ENCODE assay signal across 1 cellular context in genomic region chr2:173986805-173987204, GRCh38.
TF ChIP-seq lines count a peak whose summit lies in the region.

No MANE protein-coding gene starts in this region.

TF ChIP-seq in HepG2, 621 proteins besides CTCF, POLR2A, EP300 and RAD21 (continued from another document and continues in another):
- no peak for TF ChIP-seq ZNF574 (CRISPR knock-in tag; IDR thresholded peaks at IDR 0.05)
- TF ChIP-seq, protein P1, sequence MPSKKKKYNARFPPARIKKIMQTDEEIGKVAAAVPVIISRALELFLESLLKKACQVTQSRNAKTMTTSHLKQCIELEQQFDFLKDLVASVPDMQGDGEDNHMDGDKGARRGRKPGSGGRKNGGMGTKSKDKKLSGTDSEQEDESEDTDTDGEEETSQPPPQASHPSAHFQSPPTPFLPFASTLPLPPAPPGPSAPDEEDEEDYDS (CRISPR knock-in tag; IDR thresholded peaks at IDR 0.05), result no peak
- TF ChIP-seq ZNF652 (CRISPR knock-in tag; IDR thresholded peaks at IDR 0.05; ENCODE audit: borderline replicate concordance, low read depth), result peak; percentile 73
- 0 out of 2 replicates have a peak, but pooled peaks have one; percentile 38 for TF ChIP-seq SAP130 (CRISPR knock-in tag; IDR thresholded peaks at IDR 0.05; ENCODE audit: low read depth)
- TF ChIP-seq PHF21A (CRISPR knock-in tag; IDR thresholded peaks at IDR 0.05), result peak; percentile 43; the same call in 1 of the 2 replicates
- TF ChIP-seq POGZ (CRISPR knock-in tag; IDR thresholded peaks at IDR 0.05), result 0 out of 2 replicates have a peak, but pooled peaks have one; percentile 21
- TF ChIP-seq, protein P2, sequence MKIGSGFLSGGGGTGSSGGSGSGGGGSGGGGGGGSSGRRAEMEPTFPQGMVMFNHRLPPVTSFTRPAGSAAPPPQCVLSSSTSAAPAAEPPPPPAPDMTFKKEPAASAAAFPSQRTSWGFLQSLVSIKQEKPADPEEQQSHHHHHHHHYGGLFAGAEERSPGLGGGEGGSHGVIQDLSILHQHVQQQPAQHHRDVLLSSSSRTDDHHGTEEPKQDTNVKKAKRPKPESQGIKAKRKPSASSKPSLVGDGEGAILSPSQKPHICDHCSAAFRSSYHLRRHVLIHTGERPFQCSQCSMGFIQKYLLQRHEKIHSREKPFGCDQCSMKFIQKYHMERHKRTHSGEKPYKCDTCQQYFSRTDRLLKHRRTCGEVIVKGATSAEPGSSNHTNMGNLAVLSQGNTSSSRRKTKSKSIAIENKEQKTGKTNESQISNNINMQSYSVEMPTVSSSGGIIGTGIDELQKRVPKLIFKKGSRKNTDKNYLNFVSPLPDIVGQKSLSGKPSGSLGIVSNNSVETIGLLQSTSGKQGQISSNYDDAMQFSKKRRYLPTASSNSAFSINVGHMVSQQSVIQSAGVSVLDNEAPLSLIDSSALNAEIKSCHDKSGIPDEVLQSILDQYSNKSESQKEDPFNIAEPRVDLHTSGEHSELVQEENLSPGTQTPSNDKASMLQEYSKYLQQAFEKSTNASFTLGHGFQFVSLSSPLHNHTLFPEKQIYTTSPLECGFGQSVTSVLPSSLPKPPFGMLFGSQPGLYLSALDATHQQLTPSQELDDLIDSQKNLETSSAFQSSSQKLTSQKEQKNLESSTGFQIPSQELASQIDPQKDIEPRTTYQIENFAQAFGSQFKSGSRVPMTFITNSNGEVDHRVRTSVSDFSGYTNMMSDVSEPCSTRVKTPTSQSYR (CRISPR knock-in tag; IDR thresholded peaks at IDR 0.05; ENCODE audit: borderline replicate concordance), result no peak
- TF ChIP-seq ZBED4 (CRISPR knock-in tag; IDR thresholded peaks at IDR 0.05; ENCODE audit: borderline replicate concordance), result peak; percentile 50; the same call in 1 of the 2 replicates
- no peak for TF ChIP-seq MLLT10 (CRISPR knock-in tag; IDR thresholded peaks at IDR 0.05)
- TF ChIP-seq SOX6 (IDR thresholded peaks at IDR 0.05), result no peak
- TF ChIP-seq SOX6 (CRISPR knock-in tag; IDR thresholded peaks at IDR 0.05), result peak; percentile 61; the same call in 1 of the 2 replicates
- no peak for TF ChIP-seq MXD4 (CRISPR knock-in tag; IDR thresholded peaks at IDR 0.05)
- TF ChIP-seq FOXP1 (IDR thresholded peaks at IDR 0.05), result peak; percentile 44; the same call in 1 of the 2 replicates
- peak; percentile 78 for TF ChIP-seq FOXP1 (CRISPR knock-in tag; IDR thresholded peaks at IDR 0.05)
- no peak for TF ChIP-seq ZFYVE20 (CRISPR knock-in tag; IDR thresholded peaks at IDR 0.05; ENCODE audit: borderline replicate concordance, low read depth)
- TF ChIP-seq SOX13 (IDR thresholded peaks at IDR 0.05), result no peak
- TF ChIP-seq SOX13 (CRISPR knock-in tag; conservative IDR thresholded peaks at IDR 0.05 in 1 of 2, IDR thresholded peaks at IDR 0.05 in 1 of 2), result peak in 1 of 2 experiments; percentile 22; a peak in 1 of 4 replicates
- TF ChIP-seq RNF2 (conservative IDR thresholded peaks at IDR 0.05; ENCODE audit: low read depth), result no peak
- peak; percentile 59; the same call in 1 of the 2 replicates for TF ChIP-seq FOXK1 (CRISPR knock-in tag; IDR thresholded peaks at IDR 0.05; ENCODE audit: borderline replicate concordance, low read depth)
- TF ChIP-seq ZNF781 (CRISPR knock-in tag; IDR thresholded peaks at IDR 0.05; ENCODE audit: borderline replicate concordance, not compliant biosample characterization), result no peak
- peak; percentile 72 for TF ChIP-seq CEBPG (CRISPR knock-in tag; IDR thresholded peaks at IDR 0.05)
- peak; percentile 82 for TF ChIP-seq FOXA3 (CRISPR knock-in tag; IDR thresholded peaks at IDR 0.05)
- TF ChIP-seq ZNF556 (CRISPR knock-in tag; IDR thresholded peaks at IDR 0.05; ENCODE audit: borderline replicate concordance), result no peak
- TF ChIP-seq ZBTB25 (CRISPR knock-in tag; IDR thresholded peaks at IDR 0.05), result 0 out of 2 replicates have a peak, but pooled peaks have one; percentile 41
- TF ChIP-seq, protein P3, sequence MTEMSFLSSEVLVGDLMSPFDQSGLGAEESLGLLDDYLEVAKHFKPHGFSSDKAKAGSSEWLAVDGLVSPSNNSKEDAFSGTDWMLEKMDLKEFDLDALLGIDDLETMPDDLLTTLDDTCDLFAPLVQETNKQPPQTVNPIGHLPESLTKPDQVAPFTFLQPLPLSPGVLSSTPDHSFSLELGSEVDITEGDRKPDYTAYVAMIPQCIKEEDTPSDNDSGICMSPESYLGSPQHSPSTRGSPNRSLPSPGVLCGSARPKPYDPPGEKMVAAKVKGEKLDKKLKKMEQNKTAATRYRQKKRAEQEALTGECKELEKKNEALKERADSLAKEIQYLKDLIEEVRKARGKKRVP (CRISPR knock-in tag; IDR thresholded peaks at IDR 0.05), result peak in 1 of 2 experiments; percentile 47; a peak in 1 of 4 replicates
- no peak for TF ChIP-seq KDM5A (IDR thresholded peaks at IDR 0.05; ENCODE audit: borderline replicate concordance, low read length)
- TF ChIP-seq GTF3A (CRISPR knock-in tag; conservative IDR thresholded peaks at IDR 0.05), result no peak
- TF ChIP-seq ZNF17 (CRISPR knock-in tag; IDR thresholded peaks at IDR 0.05), result no peak
- TF ChIP-seq ZNF703 (CRISPR knock-in tag; IDR thresholded peaks at IDR 0.05; ENCODE audit: borderline replicate concordance), result no peak
- TF ChIP-seq ZBTB26 (CRISPR knock-in tag; IDR thresholded peaks at IDR 0.05; ENCODE audit: borderline replicate concordance), result peak; percentile 97
- TF ChIP-seq, protein P4, sequence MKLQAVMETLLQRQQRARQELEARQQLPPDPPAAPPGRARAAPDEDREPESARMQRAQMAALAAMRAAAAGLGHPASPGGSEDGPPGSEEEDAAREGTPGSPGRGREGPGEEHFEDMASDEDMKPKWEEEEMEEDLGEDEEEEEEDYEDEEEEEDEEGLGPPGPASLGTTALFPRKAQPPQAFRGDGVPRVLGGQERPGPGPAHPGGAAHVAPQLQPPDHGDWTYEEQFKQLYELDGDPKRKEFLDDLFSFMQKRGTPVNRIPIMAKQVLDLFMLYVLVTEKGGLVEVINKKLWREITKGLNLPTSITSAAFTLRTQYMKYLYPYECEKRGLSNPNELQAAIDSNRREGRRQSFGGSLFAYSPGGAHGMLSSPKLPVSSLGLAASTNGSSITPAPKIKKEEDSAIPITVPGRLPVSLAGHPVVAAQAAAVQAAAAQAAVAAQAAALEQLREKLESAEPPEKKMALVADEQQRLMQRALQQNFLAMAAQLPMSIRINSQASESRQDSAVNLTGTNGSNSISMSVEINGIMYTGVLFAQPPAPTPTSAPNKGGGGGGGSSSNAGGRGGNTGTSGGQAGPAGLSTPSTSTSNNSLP (IDR thresholded peaks at IDR 0.05; ENCODE audit: low read depth, low read length), result 0 out of 2 replicates have a peak, but pooled peaks have one; percentile 48
- TF ChIP-seq CEBPB (IDR thresholded peaks at IDR 0.05; ENCODE audit: borderline replicate concordance, low read depth, low read length), result peak; percentile 62; the same call in 1 of the 2 replicates
- no peak for TF ChIP-seq TERF1 (CRISPR knock-in tag; IDR thresholded peaks at IDR 0.05)
- TF ChIP-seq TCF12 (IDR thresholded peaks at IDR 0.05), result no peak
- TF ChIP-seq TCF12 (CRISPR knock-in tag; IDR thresholded peaks at IDR 0.05), result no peak
- TF ChIP-seq FOXA1 (IDR thresholded peaks at IDR 0.05), result no peak
- TF ChIP-seq FOXA1 (CRISPR knock-in tag; IDR thresholded peaks at IDR 0.05), result peak; percentile 58; the same call in 1 of the 2 replicates
- TF ChIP-seq, protein P5, sequence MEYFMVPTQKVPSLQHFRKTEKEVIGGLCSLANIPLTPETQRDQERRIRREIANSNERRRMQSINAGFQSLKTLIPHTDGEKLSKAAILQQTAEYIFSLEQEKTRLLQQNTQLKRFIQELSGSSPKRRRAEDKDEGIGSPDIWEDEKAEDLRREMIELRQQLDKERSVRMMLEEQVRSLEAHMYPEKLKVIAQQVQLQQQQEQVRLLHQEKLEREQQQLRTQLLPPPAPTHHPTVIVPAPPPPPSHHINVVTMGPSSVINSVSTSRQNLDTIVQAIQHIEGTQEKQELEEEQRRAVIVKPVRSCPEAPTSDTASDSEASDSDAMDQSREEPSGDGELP (IDR thresholded peaks at IDR 0.05; ENCODE audit: borderline replicate concordance, low read depth), result peak; percentile 90
- peak; percentile 71 for TF ChIP-seq GATAD2A (CRISPR knock-in tag; IDR thresholded peaks at IDR 0.05)
- no peak for TF ChIP-seq ZNF530 (CRISPR knock-in tag; IDR thresholded peaks at IDR 0.05; ENCODE audit: low read depth)
- TF ChIP-seq LCORL (IDR thresholded peaks at IDR 0.05), result no peak
- 0 out of 2 replicates have a peak, but pooled peaks have one; percentile 31 for TF ChIP-seq LCORL (CRISPR knock-in tag; IDR thresholded peaks at IDR 0.05)
- no peak for TF ChIP-seq NCOA2 (CRISPR knock-in tag; IDR thresholded peaks at IDR 0.05)
- no peak for TF ChIP-seq PBX2 (CRISPR knock-in tag; IDR thresholded peaks at IDR 0.05)
- no peak for TF ChIP-seq CHD4 (IDR thresholded peaks at IDR 0.05; ENCODE audit: borderline replicate concordance, low read length)
- peak; percentile 44; the same call in 1 of the 2 replicates for TF ChIP-seq BCL6 (CRISPR knock-in tag; IDR thresholded peaks at IDR 0.05)
